ENCODE assay signal across 12 cellular contexts in the genomic region with DNA sequence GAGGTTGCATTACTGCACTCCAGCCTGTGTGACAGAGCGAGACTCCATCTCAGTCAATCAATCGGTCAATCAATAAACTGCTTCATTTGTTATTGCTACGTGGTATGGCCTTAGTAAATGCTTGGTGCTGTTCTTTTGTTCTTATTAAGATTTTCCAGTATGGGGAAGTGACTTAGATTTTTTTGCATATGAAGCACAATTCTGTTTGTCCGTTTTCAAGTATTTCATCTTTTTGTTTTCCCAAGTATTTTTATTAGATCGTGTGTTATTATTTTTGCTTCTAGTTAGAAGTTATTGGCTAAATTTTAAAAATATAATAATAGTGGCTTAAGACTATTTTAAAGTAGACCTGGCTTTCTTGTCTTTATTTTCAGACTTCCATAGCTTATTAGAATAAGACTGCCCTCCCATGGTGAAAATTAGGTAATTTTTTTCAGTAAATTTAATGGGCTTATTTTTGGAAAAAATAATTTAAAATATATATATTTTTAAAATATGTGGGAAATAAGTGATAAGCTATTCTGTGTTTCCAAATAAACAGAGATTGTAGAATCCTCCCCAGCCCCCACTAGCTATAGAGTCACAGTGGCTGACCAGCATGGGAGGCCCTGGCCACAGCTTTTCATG. TPM values are rescaled to one million over a fixed set of nuclear protein-coding genes. Genes with fewer than 3 reads are reported as not detected.
DNase-seq lines count a peak whose midpoint lies in the region; ATAC-seq and TF ChIP-seq lines count a peak whose summit lies in the region.
"Had no signal": no experiment of that assay in that cellular context is flagged by ENCODE, and none has a peak within 500 bp of the region (broad histone marks: within the 10 kb centered on the region; RNA-seq: fewer than 3 reads in every experiment).

No MANE protein-coding gene starts in this region.

- no peaks in the 10 kb centered on the region for H3K36me3 Mint-ChIP-seq in CD4-positive, CD25-positive, alpha-beta regulatory T cell
- no peaks in the 10 kb centered on the region for H3K36me3 Mint-ChIP-seq in nephron (ENCODE audit: low read depth)
- no peaks in the 10 kb centered on the region for H3K36me3 Mint-ChIP-seq in activated naive CD8-positive, alpha-beta T cell treated with anti-CD3 and anti-CD28 coated beads for 36 hours
- no peaks in the 10 kb centered on the region for H3K36me3 Mint-ChIP-seq in effector memory CD8-positive, alpha-beta T cell (ENCODE audit: insufficient read depth)

- no peaks in the 10 kb centered on the region for H3K36me3 ChIP-seq in CD4-positive, CD25-positive, alpha-beta regulatory T cell (ENCODE audit: control insufficient read depth, insufficient read depth, low read length)

- no peak for ATAC-seq in CD4-positive, CD25-positive, alpha-beta regulatory T cell (ENCODE audit: low read depth in 2 of 2)
- no peak for ATAC-seq in effector memory CD8-positive, alpha-beta T cell (replicated peaks)
- ATAC-seq: left colon had no signal

- no peak overlapping the region for H3K27ac Mint-ChIP-seq in CD4-positive, CD25-positive, alpha-beta regulatory T cell
- no peak overlapping the region for H3K27ac Mint-ChIP-seq in nephron
- H3K27ac Mint-ChIP-seq in activated naive CD8-positive, alpha-beta T cell treated with anti-CD3 and anti-CD28 coated beads for 36 hours: no peak overlapping the region
- peak overlapping the region in 1 of 2 donors; percentile 97 for H3K27ac Mint-ChIP-seq in effector memory CD8-positive, alpha-beta T cell
- H3K27ac Mint-ChIP-seq: activated naive CD8-positive, alpha-beta T cell treated with anti-CD3 and anti-CD28 coated beads, Interleukin-2, amount 10 ng/mL, durations not matched to agents 7 days and 5 days; T-helper 2 cell treated with Interferon-gamma antibody and Interleukin-4, amounts not matched to agents 5 μg/mL and 100 μg/mL, for 36 hours had no signal

- H3K27me3 ChIP-seq in CD4-positive, CD25-positive, alpha-beta regulatory T cell (ENCODE audit: control insufficient read depth, insufficient read depth, low read length): no peaks in the 10 kb centered on the region

- H3K4me3 ChIP-seq in CD4-positive, CD25-positive, alpha-beta regulatory T cell (ENCODE audit: low read depth, low read length): no peak overlapping the region

- no peak overlapping the region for H3K27ac ChIP-seq in CD4-positive, CD25-positive, alpha-beta regulatory T cell (ENCODE audit: insufficient read depth, low read length, poor library complexity, severe bottlenecking)

- no peaks in the 10 kb centered on the region for H3K4me1 ChIP-seq in CD4-positive, CD25-positive, alpha-beta regulatory T cell (ENCODE audit: control insufficient read depth, insufficient read depth, low read length, poor library complexity, severe bottlenecking)

- H3K27me3 Mint-ChIP-seq in CD4-positive, CD25-positive, alpha-beta regulatory T cell: no peaks in the 10 kb centered on the region
- H3K27me3 Mint-ChIP-seq in nephron (ENCODE audit: low read depth): no peaks in the 10 kb centered on the region
- no peaks in the 10 kb centered on the region for H3K27me3 Mint-ChIP-seq in activated naive CD8-positive, alpha-beta T cell treated with anti-CD3 and anti-CD28 coated beads for 36 hours
- H3K27me3 Mint-ChIP-seq in effector memory CD8-positive, alpha-beta T cell: no peaks in the 10 kb centered on the region
- H3K27me3 Mint-ChIP-seq: activated naive CD8-positive, alpha-beta T cell treated with anti-CD3 and anti-CD28 coated beads, Interleukin-2, amount 10 ng/mL, durations not matched to agents 7 days and 5 days had no signal

- no peaks in the 10 kb centered on the region for H3K9me3 Mint-ChIP-seq in CD4-positive, CD25-positive, alpha-beta regulatory T cell
- H3K9me3 Mint-ChIP-seq in nephron: peaks cover 4% of the 10 kb centered on the region
- H3K9me3 Mint-ChIP-seq in activated naive CD8-positive, alpha-beta T cell treated with anti-CD3 and anti-CD28 coated beads for 36 hours: no peaks in the 10 kb centered on the region
- no peaks in the 10 kb centered on the region for H3K9me3 Mint-ChIP-seq in effector memory CD8-positive, alpha-beta T cell
- H3K9me3 Mint-ChIP-seq: activated naive CD8-positive, alpha-beta T cell treated with anti-CD3 and anti-CD28 coated beads, Interleukin-2, amount 10 ng/mL, durations not matched to agents 7 days and 5 days; T-helper 2 cell treated with Interferon-gamma antibody and Interleukin-4, amounts not matched to agents 5 μg/mL and 100 μg/mL, for 36 hours had no signal

- peak; percentile 38 to 58 (median 45) for TF ChIP-seq CTCF in nephron (IDR thresholded peaks at IDR 0.05; ENCODE audit: unreplicated experiment in 3 of 3)

- H3K4me1 Mint-ChIP-seq in CD4-positive, CD25-positive, alpha-beta regulatory T cell: peaks cover 9 to 19% (median 14%) of the 10 kb centered on the region in 4 donors
- H3K4me1 Mint-ChIP-seq in nephron: peaks cover 6% of the 10 kb centered on the region
- peaks cover 10% of the 10 kb centered on the region for H3K4me1 Mint-ChIP-seq in activated naive CD8-positive, alpha-beta T cell treated with anti-CD3 and anti-CD28 coated beads for 36 hours
- H3K4me1 Mint-ChIP-seq in effector memory CD8-positive, alpha-beta T cell (ENCODE audit: low read depth in 2 of 2): peaks cover 4 to 12% of the 10 kb centered on the region in 2 donors

- DNase-seq in CD4-positive, CD25-positive, alpha-beta regulatory T cell: peak in 2 of 3 donors; percentile 14 to 23
- DNase-seq in LHCN-M2 (ENCODE audit: low read depth): peak; percentile 27
- DNase-seq in cerebellar cortex (ENCODE audit: low spot score): peak; percentile 3
- no peak for DNase-seq in NCI-H345 (lab: John Stamatoyannopoulos, UW)
- no peak for DNase-seq in LoVo (ENCODE audit: low spot score)
- no peak for DNase-seq in activated naive CD8-positive, alpha-beta T cell treated with anti-CD3 and anti-CD28 coated beads for 36 hours
- DNase-seq in effector memory CD8-positive, alpha-beta T cell: no peak
- DNase-seq: activated naive CD8-positive, alpha-beta T cell treated with anti-CD3 and anti-CD28 coated beads, Interleukin-2, amount 10 ng/mL, durations not matched to agents 7 days and 5 days; left colon; stimulated activated CD4-positive, alpha-beta T cell treated with anti-CD3 and anti-CD28 coated beads, Interleukin-1b, Interleukin-23, amount 100 ng/mL, for 48 hours had no signal

- H3K9me3 ChIP-seq in CD4-positive, CD25-positive, alpha-beta regulatory T cell (ENCODE audit: control insufficient read depth in 2 of 2, low read length in 2 of 2): no peaks in the 10 kb centered on the region

- H3K4me3 Mint-ChIP-seq in CD4-positive, CD25-positive, alpha-beta regulatory T cell: peak overlapping the region in 1 of 4 donors; percentile 27
- H3K4me3 Mint-ChIP-seq in nephron: no peak overlapping the region
- H3K4me3 Mint-ChIP-seq in activated naive CD8-positive, alpha-beta T cell treated with anti-CD3 and anti-CD28 coated beads for 36 hours: no peak overlapping the region
- no peak overlapping the region for H3K4me3 Mint-ChIP-seq in effector memory CD8-positive, alpha-beta T cell
- H3K4me3 Mint-ChIP-seq: activated naive CD8-positive, alpha-beta T cell treated with anti-CD3 and anti-CD28 coated beads, Interleukin-2, amount 10 ng/mL, durations not matched to agents 7 days and 5 days; T-helper 2 cell treated with Interferon-gamma antibody and Interleukin-4, amounts not matched to agents 5 μg/mL and 100 μg/mL, for 36 hours had no signal

RNA-seq across cellular contexts. Expression of a gene that starts 14.7 kb away (rescaled TPM):
- total RNA-seq in CD4-positive, CD25-positive, alpha-beta regulatory T cell: not detected
- under 1 TPM in 1 of 4 donors, not detected in 3; 0.13 TPM for polyA plus RNA-seq in CD4-positive, CD25-positive, alpha-beta regulatory T cell
- 0.06 TPM in 1 of 2 replicates, not detected in the other for total RNA-seq in LHCN-M2 (2014; rRNA removed)
- 0.02 TPM for polyA plus RNA-seq in LHCN-M2 (2012)
- not detected for total RNA-seq in activated naive CD8-positive, alpha-beta T cell treated with anti-CD3 and anti-CD28 coated beads for 36 hours
- total RNA-seq: activated naive CD8-positive, alpha-beta T cell treated with anti-CD3 and anti-CD28 coated beads, Interleukin-2, amount 10 ng/mL, durations not matched to agents 7 days and 5 days had no signal

RNA-seq across cellular contexts. Expression of a gene that starts 34.6 kb away (rescaled TPM):
- 0.86 TPM for total RNA-seq in CD4-positive, CD25-positive, alpha-beta regulatory T cell
- polyA plus RNA-seq in CD4-positive, CD25-positive, alpha-beta regulatory T cell: 1 to 10 TPM in 1 of 4 donors, under 1 TPM in 3; 0.30 to 1.3 (median 0.61) TPM
- not detected in 2 replicates for total RNA-seq in LHCN-M2 (2014; rRNA removed)
- 0.05 TPM for polyA plus RNA-seq in LHCN-M2 (2012)
- total RNA-seq in activated naive CD8-positive, alpha-beta T cell treated with anti-CD3 and anti-CD28 coated beads for 36 hours: not detected
- total RNA-seq: activated naive CD8-positive, alpha-beta T cell treated with anti-CD3 and anti-CD28 coated beads, Interleukin-2, amount 10 ng/mL, durations not matched to agents 7 days and 5 days had no signal

RNA-seq across cellular contexts. Expression of a gene that starts 43.3 kb away (rescaled TPM):
- not detected for total RNA-seq in CD4-positive, CD25-positive, alpha-beta regulatory T cell
- not detected for polyA plus RNA-seq in CD4-positive, CD25-positive, alpha-beta regulatory T cell
- not detected in 2 replicates for total RNA-seq in LHCN-M2 (2014; rRNA removed)
- not detected for polyA plus RNA-seq in LHCN-M2 (2012)
- not detected for total RNA-seq in activated naive CD8-positive, alpha-beta T cell treated with anti-CD3 and anti-CD28 coated beads for 36 hours
- total RNA-seq: activated naive CD8-positive, alpha-beta T cell treated with anti-CD3 and anti-CD28 coated beads, Interleukin-2, amount 10 ng/mL, durations not matched to agents 7 days and 5 days had no signal

Comparison
In these comparisons a context has a peak if more than half of its experiments do, and no peak if none do; other contexts are left out.
1. DNase-seq: peak in CD4-positive, CD25-positive, alpha-beta regulatory T cell (2 of 3), LHCN-M2 (single experiment) and cerebellar cortex (single experiment); none in NCI-H345 (single experiment), LoVo (single experiment), activated naive CD8-positive, alpha-beta T cell treated with anti-CD3 and anti-CD28 coated beads for 36 hours (single experiment) and effector memory CD8-positive, alpha-beta T cell (0 of 3).